29 cellular contexts compared by ENCODE assay signal in genomic region chr1:197690074-197690473, GRCh38.
"Had no signal": no experiment of that assay in that cellular context is flagged by ENCODE, and none has a peak within 500 bp of the region (broad histone marks: within the 10 kb centered on the region; RNA-seq: fewer than 3 reads in every experiment).

No MANE protein-coding gene starts in this region.

- H3K9me3 Mint-ChIP-seq: natural killer cell treated with Interleukin-12 subunit alpha and Interleukin-12 subunit beta and Interleukin-15 and Interleukin-18, amount 100 ng/mL, for 72 hours; type B pancreatic cell had no signal

- H3K27ac Mint-ChIP-seq: naive thymus-derived CD8-positive, alpha-beta T cell; natural killer cell treated with Interleukin-12 subunit alpha and Interleukin-12 subunit beta and Interleukin-15 and Interleukin-18, amount 100 ng/mL, for 72 hours; nephron progenitor cell; progenitor cell of endocrine pancreas; stimulated activated effector memory CD8-positive, alpha-beta T cell treated with anti-CD3 and anti-CD28 coated beads, Interleukin-12 subunit alpha, Interleukin-12 subunit beta, amount 100 ng/mL, for 72 hours; stimulated activated naive B cell treated with anti-CD40 and anti-IgM and Interleukin-4, amounts not matched to agents 10 μg/mL and 1 μg/mL and 100 μg/mL, for 72 hours; stimulated activated naive CD8-positive, alpha-beta T cell treated with anti-CD3 and anti-CD28 coated beads, Interleukin-15, Interleukin-2, amounts not matched to agents 100 ng/mL and 50 ng/mL, for 24 hours; type B pancreatic cell had no signal

- H3K36me3 Mint-ChIP-seq: stimulated activated effector memory CD8-positive, alpha-beta T cell treated with anti-CD3 and anti-CD28 coated beads, Interleukin-12 subunit alpha, Interleukin-12 subunit beta, amount 100 ng/mL, for 72 hours had no signal

- FAIRE-seq: small intestine had no signal

- H3K36me3 ChIP-seq: neutrophil, ovary, right lobe of liver, sigmoid colon, thoracic aorta, thyroid gland, upper lobe of right lung, uterus had no signal

- H3K4me1 ChIP-seq: parathyroid adenoma, thyroid gland, uterus had no signal

- H3K9me3 ChIP-seq: neutrophil, ovary, thyroid gland had no signal

- ATAC-seq: naive thymus-derived CD8-positive, alpha-beta T cell; natural killer cell treated with Interleukin-12 subunit alpha and Interleukin-12 subunit beta and Interleukin-15 and Interleukin-18, amount 100 ng/mL, for 72 hours; psoas muscle; right cardiac atrium; right lobe of liver; stimulated activated effector memory CD8-positive, alpha-beta T cell treated with anti-CD3 and anti-CD28 coated beads, Interleukin-12 subunit alpha, Interleukin-12 subunit beta, amount 100 ng/mL, for 72 hours; stimulated activated naive B cell treated with anti-CD40 and anti-IgM and Interleukin-4, amounts not matched to agents 10 μg/mL and 1 μg/mL and 100 μg/mL, for 72 hours; upper lobe of right lung had no signal

- H3K27me3 ChIP-seq: neutrophil, ovary, right lobe of liver, sigmoid colon, stomach, thyroid gland, tibial nerve, upper lobe of right lung, uterus had no signal

- H3K4me3 ChIP-seq: ovary, psoas muscle, right lobe of liver, sigmoid colon, stomach, thoracic aorta, thyroid gland, tibial nerve, upper lobe of right lung, uterus had no signal

- DNase-seq: naive thymus-derived CD8-positive, alpha-beta T cell; nephron progenitor cell; nucleus accumbens; ovary; posterior cingulate gyrus; psoas muscle; right cardiac atrium; right lobe of liver; sigmoid colon; small intestine; stimulated activated CD4-positive, alpha-beta T cell treated with anti-CD3 and anti-CD28 coated beads, Interleukin-15, amount 100 ng/mL, for 24 hours; stimulated activated CD4-positive, alpha-beta T cell treated with anti-CD3 and anti-CD28 coated beads, Interleukin-2, amount 100 ng/mL, for 24 hours; stimulated activated CD4-positive, alpha-beta T cell treated with anti-CD3 and anti-CD28 coated beads, Interleukin-2, amount 100 ng/mL, for 48 hours; stimulated activated CD4-positive, alpha-beta T cell treated with anti-CD3 and anti-CD28 coated beads, Interleukin-4, amount 100 ng/mL, for 24 hours; stimulated activated naive B cell treated with anti-CD40 and anti-IgM and Interleukin-4, amounts not matched to agents 10 μg/mL and 1 μg/mL and 100 μg/mL, for 72 hours; stimulated activated naive CD4-positive, alpha-beta T cell treated with Interleukin-2 at 50 U/mL for 16 hours; stomach; thyroid gland; upper lobe of right lung; uterus had no signal
